16 cellular contexts compared by ENCODE assay signal in the genomic region with DNA sequence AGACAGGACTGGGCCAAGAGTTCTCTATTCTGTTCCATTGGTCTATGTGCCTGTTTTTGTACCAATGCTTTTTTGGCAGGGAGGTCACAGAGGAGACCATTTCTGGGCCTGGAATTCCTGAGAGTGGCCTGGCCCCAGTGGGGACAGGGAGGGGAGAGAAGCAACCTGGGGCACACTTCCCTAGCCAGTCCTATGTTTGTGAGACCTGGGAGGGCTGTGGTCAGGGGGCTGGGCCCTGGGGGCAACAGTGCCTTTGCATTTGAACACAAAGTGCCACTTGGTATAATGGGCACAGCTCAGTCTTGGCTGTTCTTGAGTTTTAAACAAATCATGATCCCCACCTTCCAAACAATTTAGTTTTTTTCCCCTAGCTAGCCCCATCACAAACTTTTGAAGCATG.
DNase-seq lines count a peak whose midpoint lies in the region; ATAC-seq, FAIRE-seq and TF ChIP-seq lines count a peak whose summit lies in the region.
"Had no signal": no experiment of that assay in that cellular context is flagged by ENCODE, and none has a peak within 500 bp of the region (broad histone marks: within the 10 kb centered on the region; RNA-seq: fewer than 3 reads in every experiment).

No MANE protein-coding gene starts in this region.

- H3K27me3 Mint-ChIP-seq in osteocyte (ENCODE audit: unreplicated experiment): no peaks in the 10 kb centered on the region

- no peaks in the 10 kb centered on the region for H3K9me3 Mint-ChIP-seq in osteocyte (ENCODE audit: unreplicated experiment)
- H3K9me3 Mint-ChIP-seq: CD8-positive, alpha-beta T cell had no signal

- no peaks in the 10 kb centered on the region for H3K27me3 ChIP-seq in adipocyte (replicated peaks; ENCODE audit: control insufficient read depth, insufficient read depth, low read length)
- H3K27me3 ChIP-seq in gastroesophageal sphincter: no peaks in the 10 kb centered on the region
- H3K27me3 ChIP-seq in aorta (ENCODE audit: control insufficient read depth in 1 of 2, insufficient read depth in 2 of 2, low read length in 1 of 2): no peaks in the 10 kb centered on the region
- H3K27me3 ChIP-seq: Peyer's patch had no signal

- no peak for DNase-seq in adipocyte (ENCODE audit: low read depth)
- DNase-seq in osteocyte (ENCODE audit: extremely low spot score, unreplicated experiment): no peak
- DNase-seq in aorta: peak; percentile 4 to 48
- DNase-seq in GM12891 (ENCODE audit: insufficient read length, low spot score): no peak
- no peak for DNase-seq in GM19238 (ENCODE audit: insufficient read length, low spot score)
- DNase-seq in HPDE6-E6E7 (ENCODE audit: extremely low spot score): no peak
- DNase-seq: CD8-positive, alpha-beta T cell; HCEC 1CT; NCI-H1105 treated with DMSO at 0.1 percent for 48 hours; NCI-H1694; Peyer's patch had no signal

- TF ChIP-seq CTCF in gastroesophageal sphincter (IDR thresholded peaks at IDR 0.05): no peak
- no peak for TF ChIP-seq CTCF in osteocyte (IDR thresholded peaks at IDR 0.05)

- peaks cover 40% of the 10 kb centered on the region for H3K4me1 ChIP-seq in adipocyte (ENCODE audit: control insufficient read depth, insufficient read depth, low read length)
- peaks cover 0 to 59% (median 17%) of the 10 kb centered on the region in 3 donors for H3K4me1 ChIP-seq in gastroesophageal sphincter
- H3K4me1 ChIP-seq in aorta (ENCODE audit: control insufficient read depth in 1 of 2, insufficient read depth in 2 of 2, low read length in 2 of 2): no peaks in the 10 kb centered on the region

- H3K4me3 ChIP-seq in adipocyte (ENCODE audit: low read length): no peak overlapping the region
- H3K4me3 ChIP-seq in gastroesophageal sphincter: no peak overlapping the region
- no peak overlapping the region for H3K4me3 ChIP-seq in aorta (ENCODE audit: low read length in 2 of 2)
- H3K4me3 ChIP-seq: BLaER1 treated with 17β-estradiol and CSF1 and Interleukin-3, amounts not matched to agents 10 nM and 100 nM; K562; Peyer's patch had no signal

- FAIRE-seq in GM12891 (lab: Jason Lieb, UNC): no peak
- FAIRE-seq: GM12892, GM18507, K562 had no signal

- intact Hi-C loops in aorta (cut with DNase I): loop anchor here (5.0 kb wide), 1 partner anchor 43 kb away; no protein-coding TSS in a partner anchor

- no peak for TF ChIP-seq EP300 in gastroesophageal sphincter (IDR thresholded peaks at IDR 0.05)

- H3K9me3 ChIP-seq in adipocyte (ENCODE audit: control insufficient read depth, low read length) (no peaks in the 10 kb centered on the region), gastroesophageal sphincter (no peaks in the 10 kb centered on the region), aorta (ENCODE audit: control insufficient read depth, low read length) (no peaks in the 10 kb centered on the region)
- H3K9me3 ChIP-seq: BLaER1 treated with 17β-estradiol and CSF1 and Interleukin-3, amounts not matched to agents 10 nM and 100 nM; Peyer's patch had no signal

- H3K27ac Mint-ChIP-seq in osteocyte (ENCODE audit: unreplicated experiment): peak overlapping the region; percentile 97
- H3K27ac Mint-ChIP-seq: CD8-positive, alpha-beta T cell had no signal

- no peaks in the 10 kb centered on the region for H3K36me3 Mint-ChIP-seq in osteocyte (ENCODE audit: unreplicated experiment)
- H3K36me3 Mint-ChIP-seq: CD8-positive, alpha-beta T cell had no signal

- H3K4me1 Mint-ChIP-seq in osteocyte (ENCODE audit: unreplicated experiment): peaks cover 58% of the 10 kb centered on the region

- no peaks in the 10 kb centered on the region for H3K36me3 ChIP-seq in adipocyte (ENCODE audit: control insufficient read depth, insufficient read depth, low read length, severe bottlenecking)
- H3K36me3 ChIP-seq in gastroesophageal sphincter: no peaks in the 10 kb centered on the region
- H3K36me3 ChIP-seq in aorta (ENCODE audit: control insufficient read depth in 1 of 2, insufficient read depth in 2 of 2, low read length in 1 of 2): no peaks in the 10 kb centered on the region
- H3K36me3 ChIP-seq: BLaER1 treated with 17β-estradiol and CSF1 and Interleukin-3, amounts not matched to agents 10 nM and 100 nM; Peyer's patch had no signal

- ATAC-seq in gastroesophageal sphincter (no peak), aorta (ENCODE audit: low FRiP score) (no peak)
- ATAC-seq: CD8-positive, alpha-beta T cell; K562 had no signal

- H3K27ac ChIP-seq in gastroesophageal sphincter (peak overlapping the region in 3 of 4 donors; percentile 85 to 90 (median 89)), aorta (ENCODE audit: low read depth in 1 of 2, low read length in 2 of 2) (peak overlapping the region in 1 of 2 donors; percentile 43)
- H3K27ac ChIP-seq: BLaER1 treated with 17β-estradiol and CSF1 and Interleukin-3, amounts not matched to agents 10 nM and 100 nM had no signal

- H3K9ac ChIP-seq in adipocyte (ENCODE audit: low read length): peak overlapping the region; percentile 82
- H3K9ac ChIP-seq: BLaER1 treated with 17β-estradiol and CSF1 and Interleukin-3, amounts not matched to agents 10 nM and 100 nM had no signal

- TF ChIP-seq POLR2A in gastroesophageal sphincter (IDR thresholded peaks at IDR 0.05) (no peak), GM12891 (IDR thresholded peaks at IDR 0.05; ENCODE audit: low read depth, low read length) (no peak)

- H3K4me3 Mint-ChIP-seq in osteocyte (ENCODE audit: unreplicated experiment): no peak overlapping the region
- H3K4me3 Mint-ChIP-seq: CD8-positive, alpha-beta T cell had no signal

TF ChIP-seq in GM12891, 5 proteins besides CTCF, POLR2A, EP300 and RAD21:
- TF ChIP-seq POU2F2 (IDR thresholded peaks at IDR 0.05; ENCODE audit: low read depth, low read length) (no peak), PAX5 (IDR thresholded peaks at IDR 0.05; ENCODE audit: insufficient read depth, low read length, severe bottlenecking) (no peak), TAF1 (IDR thresholded peaks at IDR 0.05; ENCODE audit: low read depth, low read length) (no peak), SPI1 (IDR thresholded peaks at IDR 0.05; ENCODE audit: low read depth, low read length) (no peak), POLR2AphosphoS5 (IDR thresholded peaks at IDR 0.05; ENCODE audit: low read depth, low read length) (no peak)

Comparison
In these comparisons a context has a peak if more than half of its experiments do, and no peak if none do; other contexts are left out.
1. DNase-seq: peak in aorta (2 of 2); none in adipocyte (single experiment), osteocyte (single experiment), GM12891 (single experiment), GM19238 (single experiment) and HPDE6-E6E7 (single experiment).